In genomic region chr11:15968461-15969130, GRCh38 we compare ENCODE assay signal across 12 cellular contexts.
DNase-seq lines count a peak whose midpoint lies in the region; ATAC-seq, FAIRE-seq and TF ChIP-seq lines count a peak whose summit lies in the region.
"Had no signal": no experiment of that assay in that cellular context is flagged by ENCODE, and none has a peak within 500 bp of the region (broad histone marks: within the 10 kb centered on the region; RNA-seq: fewer than 3 reads in every experiment).

No MANE protein-coding gene starts in this region.

- no peak overlapping the region for H3K27ac Mint-ChIP-seq in activated naive CD4-positive, alpha-beta T cell treated with anti-CD3 and anti-CD28 coated beads, Interleukin-2, amount 50 U/mL, for 72 hours
- H3K27ac Mint-ChIP-seq: natural killer cell had no signal

- H3K9ac ChIP-seq in Loucy (ENCODE audit: low read depth, low read length, poor library complexity, severe bottlenecking), result peak overlapping the region; percentile 56
- peak overlapping the region; percentile 70 to 79 for H3K9ac ChIP-seq in K562 (ENCODE audit: insufficient read depth in 1 of 2, low read depth in 2 of 2, low read length in 2 of 2)
- peak overlapping the region; percentile 85 for H3K9ac ChIP-seq in keratinocyte (ENCODE audit: control insufficient read depth, extremely low read depth, insufficient read depth, low read length)
- peak overlapping the region; percentile 50 for H3K9ac ChIP-seq in smooth muscle cell (ENCODE audit: low read depth)

- H3K4me2 ChIP-seq in Loucy (ENCODE audit: low read depth, low read length, poor library complexity, severe bottlenecking) (peak overlapping the region; percentile 64), K562 (ENCODE audit: insufficient read depth, low read length) (peak overlapping the region; percentile 83), keratinocyte (ENCODE audit: control insufficient read depth, extremely low read depth, insufficient read depth, low read depth, low read length) (peak overlapping the region; percentile 59), smooth muscle cell (peak overlapping the region; percentile 84)

- ATAC-seq in K562 (peak; percentile 69), HG03378 (IDR thresholded peaks at IDR 0.05; ENCODE audit: unreplicated experiment) (no peak), HG03521 (IDR thresholded peaks at IDR 0.05; ENCODE audit: unreplicated experiment) (no peak)
- ATAC-seq in activated naive CD4-positive, alpha-beta T cell treated with anti-CD3 and anti-CD28 coated beads, Interleukin-2, amount 50 U/mL, for 72 hours, result no peak
- ATAC-seq: HCT116, natural killer cell had no signal

- no peak for TF ChIP-seq RAD21 in K562 (CRISPR knock-in tag; conservative IDR thresholded peaks at IDR 0.05 in 1 of 2, IDR thresholded peaks at IDR 0.05 in 1 of 2)

- H3K9me1 ChIP-seq in K562 (ENCODE audit: control insufficient read depth, insufficient read depth, low read length), result no peaks in the 10 kb centered on the region
- peaks cover 3% of the 10 kb centered on the region for H3K9me1 ChIP-seq in keratinocyte (ENCODE audit: control insufficient read depth, extremely low read depth, insufficient read depth, low read length)

- no peaks in the 10 kb centered on the region for H4K20me1 ChIP-seq in Loucy (ENCODE audit: insufficient read depth, low read length, poor library complexity, severe bottlenecking)
- no peaks in the 10 kb centered on the region for H4K20me1 ChIP-seq in K562 (replicated peaks; ENCODE audit: control insufficient read depth, insufficient read depth, low read length)
- H4K20me1 ChIP-seq in keratinocyte (ENCODE audit: control insufficient read depth, extremely low read depth, insufficient read depth, low read length), result no peaks in the 10 kb centered on the region
- no peaks in the 10 kb centered on the region for H4K20me1 ChIP-seq in smooth muscle cell (ENCODE audit: low read depth)

- dilution Hi-C loops in keratinocyte (cut with MboI; ENCODE audit: extremely low pct_ligation_motif_present, low sequenced_read_pairs), result no loop called here

- peak overlapping the region; percentile 50 for H3K4me3 ChIP-seq in Loucy (ENCODE audit: low read length, poor library complexity, severe bottlenecking)
- H3K4me3 ChIP-seq in K562, result peak overlapping the region; percentile 1; the same call in 1 of the 2 replicates
- peak overlapping the region in 1 of 3 experiments; percentile 36 for H3K4me3 ChIP-seq in keratinocyte (ENCODE audit: control insufficient read depth in 2 of 3, extremely low read depth in 1 of 3, insufficient read depth in 2 of 3, low read depth in 1 of 3, low read length in 3 of 3)
- no peak overlapping the region for H3K4me3 ChIP-seq in smooth muscle cell

- H3K36me3 ChIP-seq in Loucy (ENCODE audit: insufficient read depth, low read length) (no peaks in the 10 kb centered on the region), K562 (ENCODE audit: control insufficient read depth, insufficient read depth, low read length) (no peaks in the 10 kb centered on the region), keratinocyte (ENCODE audit: control insufficient read depth in 2 of 2, extremely low read depth in 1 of 2, insufficient read depth in 2 of 2, low read length in 2 of 2) (peaks cover 0 to 2% of the 10 kb centered on the region in 2 experiments), smooth muscle cell (ENCODE audit: low read depth) (no peaks in the 10 kb centered on the region)

- 16% methylated on average over 8 of the region's 10 CpGs for WGBS in K562 (ENCODE audit: insufficient coverage, low coverage, missing lambda C conversion rate)
- 70% methylated on average over 10 of the region's 10 CpGs for WGBS in smooth muscle cell (ENCODE audit: low lambda C conversion rate)

- H3K79me2 ChIP-seq in Loucy (ENCODE audit: insufficient read depth, low read length), result no peaks in the 10 kb centered on the region
- H3K79me2 ChIP-seq in K562 (ENCODE audit: control insufficient read depth, insufficient read depth, low read length), result no peaks in the 10 kb centered on the region
- H3K79me2 ChIP-seq in keratinocyte (ENCODE audit: control insufficient read depth, insufficient read depth, low read length), result no peaks in the 10 kb centered on the region
- no peaks in the 10 kb centered on the region for H3K79me2 ChIP-seq in smooth muscle cell (ENCODE audit: low read depth)

- no TSS peak for BruUV-seq in K562 (replicated peaks; lab: Mats Ljungman, UMichigan)

- no peaks in the 10 kb centered on the region for H3K9me3 Mint-ChIP-seq in activated naive CD4-positive, alpha-beta T cell treated with anti-CD3 and anti-CD28 coated beads, Interleukin-2, amount 50 U/mL, for 72 hours
- H3K9me3 Mint-ChIP-seq: natural killer cell had no signal

- H2AFZ ChIP-seq in Loucy (ENCODE audit: low read length) (peak overlapping the region; percentile 82), K562 (ENCODE audit: low read depth, low read length) (peak overlapping the region; percentile 98), keratinocyte (ENCODE audit: control insufficient read depth, low read length) (peak overlapping the region; percentile 87), smooth muscle cell (ENCODE audit: low read depth) (peak overlapping the region; percentile 9)

- no peaks in the 10 kb centered on the region for H3K36me3 Mint-ChIP-seq in activated naive CD4-positive, alpha-beta T cell treated with anti-CD3 and anti-CD28 coated beads, Interleukin-2, amount 50 U/mL, for 72 hours
- H3K36me3 Mint-ChIP-seq: natural killer cell had no signal

- POLR2A ChIA-PET in K562 (lab: Yijun Ruan, JAX), result interaction anchor here (0.5 to 1.9 kb wide), 8 partner anchors 8 to 1421 kb away, joined by 3 to 6 read pairs (median 4); no protein-coding TSS in a partner anchor

- H3K27ac ChIP-seq in K562 (ENCODE audit: extremely low read depth, low read depth, low read length) (peak overlapping the region; percentile 93), keratinocyte (ENCODE audit: control insufficient read depth, insufficient read depth, low read length) (peak overlapping the region; percentile 98), smooth muscle cell (ENCODE audit: low read depth) (peak overlapping the region; percentile 87)

- H3F3A ChIP-seq in Loucy (ENCODE audit: low read depth), result no peaks in the 10 kb centered on the region
- H3F3A ChIP-seq in smooth muscle cell (ENCODE audit: low read depth), result peaks cover 16% of the 10 kb centered on the region

- TF ChIP-seq EP300 in K562 (IDR thresholded peaks at IDR 0.05; ENCODE audit: low read length), result no peak

- TF ChIP-seq CTCF in Loucy (conservative IDR thresholded peaks at IDR 0.05; ENCODE audit: low read length) (no peak), K562 (IDR thresholded peaks at IDR 0.05 in 2 of 3, conservative IDR thresholded peaks at IDR 0.05 in 1 of 3; ENCODE audit: insufficient read depth in 2 of 3, low read depth in 1 of 3, low read length in 3 of 3) (no peak), keratinocyte (optimal IDR thresholded peaks at IDR 0.05 in 1 of 3, IDR thresholded peaks at IDR 0.05 in 1 of 3, conservative IDR thresholded peaks at IDR 0.05 in 1 of 3; ENCODE audit: extremely low read depth in 1 of 3, insufficient read depth in 2 of 3, low read length in 3 of 3) (no peak), smooth muscle cell (IDR thresholded peaks at IDR 0.05; ENCODE audit: borderline replicate concordance, insufficient read depth, poor library complexity, severe bottlenecking) (no peak)

- CTCF ChIA-PET in K562 (lab: Yijun Ruan, JAX; ENCODE audit: low intra/inter-chr PET ratio), result no interaction called here

- intact Hi-C loops in K562 (cut with micrococcal nuclease), result loop anchor here (10.0 kb wide), 2 partner anchors 316 to 386 kb away; partner anchors contain the start of gene SOX6

- H3K27me3 ChIP-seq in Loucy (ENCODE audit: insufficient read depth, low read length, poor library complexity, severe bottlenecking), result no peaks in the 10 kb centered on the region
- no peaks in the 10 kb centered on the region for H3K27me3 ChIP-seq in K562 (ENCODE audit: control insufficient read depth in 2 of 2, insufficient read depth in 2 of 2, low read length in 2 of 2)
- no peaks in the 10 kb centered on the region for H3K27me3 ChIP-seq in keratinocyte (ENCODE audit: control insufficient read depth, extremely low read depth, insufficient read depth, low read length)
- H3K27me3 ChIP-seq in smooth muscle cell (ENCODE audit: low read depth), result no peaks in the 10 kb centered on the region

- FAIRE-seq in K562 (lab: Jason Lieb, UNC) (no peak), keratinocyte (lab: Jason Lieb, UNC) (peak; percentile 39)
- FAIRE-seq: TTC549 had no signal

- in situ Hi-C loops in K562 (cut with MboI), result no loop called here

- no peaks in the 10 kb centered on the region for H3K9me3 ChIP-seq in Loucy (ENCODE audit: insufficient read depth, low read depth, low read length)
- no peaks in the 10 kb centered on the region for H3K9me3 ChIP-seq in K562 (replicated peaks; ENCODE audit: control insufficient read depth, insufficient read depth, low read depth, low read length)
- no peaks in the 10 kb centered on the region for H3K9me3 ChIP-seq in keratinocyte (ENCODE audit: control insufficient read depth, low read depth, low read length)
- no peaks in the 10 kb centered on the region for H3K9me3 ChIP-seq in smooth muscle cell (replicated peaks; ENCODE audit: low read depth)

- no peaks in the 10 kb centered on the region for H3K9me2 ChIP-seq in Loucy (replicated peaks; ENCODE audit: low read depth, low read length)

- H3K4me1 ChIP-seq in Loucy (ENCODE audit: insufficient read depth, low read length, poor library complexity, severe bottlenecking), result peaks cover 15% of the 10 kb centered on the region
- H3K4me1 ChIP-seq in K562 (replicated peaks in 1 of 2; ENCODE audit: control insufficient read depth in 2 of 2, insufficient read depth in 2 of 2, low read length in 2 of 2), result peaks cover 18 to 39% of the 10 kb centered on the region in 2 experiments
- H3K4me1 ChIP-seq in keratinocyte (ENCODE audit: control insufficient read depth, extremely low read depth, insufficient read depth, low read length), result peaks cover 65% of the 10 kb centered on the region
- H3K4me1 ChIP-seq in smooth muscle cell (ENCODE audit: low read depth), result peaks cover 14% of the 10 kb centered on the region

- peak in 3 of 4 experiments; percentile 11 to 54 (median 14) for DNase-seq in K562 (ENCODE audit: extremely low read depth in 1 of 4, low spot score in 3 of 4)
- DNase-seq in keratinocyte (ENCODE audit: low read depth, low spot score), result no peak
- DNase-seq in smooth muscle cell (lab: John Stamatoyannopoulos, UW; ENCODE audit: unreplicated experiment), result no peak
- no peak for DNase-seq in NCI-H146 treated with DMSO at 0.1 percent for 48 hours (lab: John Stamatoyannopoulos, UW; ENCODE audit: unreplicated experiment)
- DNase-seq in activated naive CD4-positive, alpha-beta T cell treated with anti-CD3 and anti-CD28 coated beads, Interleukin-2, amount 50 U/mL, for 72 hours (ENCODE audit: low spot score in 2 of 2), result no peak
- DNase-seq: Karpas-422, natural killer cell had no signal

- no peak for TF ChIP-seq POLR2A in K562 (conservative IDR thresholded peaks at IDR 0.05)

TF ChIP-seq in K562, 482 proteins besides CTCF, POLR2A, EP300 and RAD21 (continues in another document):
- no peak for TF ChIP-seq POLR3A (IDR thresholded peaks at IDR 0.05; ENCODE audit: borderline replicate concordance, extremely low read depth, insufficient read depth, insufficient read length)

Comparison
In these comparisons a context has a peak if more than half of its experiments do, and no peak if none do; other contexts are left out.
1. H2AFZ ChIP-seq: peak in every context shown above with its lines; median percentile 98 in K562; 87 in keratinocyte; 82 in Loucy; 9 in smooth muscle cell.
2. DNase-seq: peak in K562 (3 of 4); none in keratinocyte (single experiment), smooth muscle cell (single experiment), NCI-H146 treated with DMSO at 0.1 percent for 48 hours (single experiment) and activated naive CD4-positive, alpha-beta T cell treated with anti-CD3 and anti-CD28 coated beads, Interleukin-2, amount 50 U/mL, for 72 hours (0 of 2).
3. Peak in every context shown above with its lines, with median percentiles within 50 percentile points of each other: H3K4me2 ChIP-seq, H3K9ac ChIP-seq and H3K27ac ChIP-seq.